In genomic region chr18:9878783-9879242, GRCh38 we compare ENCODE assay signal across 26 cellular contexts. TPM values are rescaled to one million over a fixed set of nuclear protein-coding genes. Genes with fewer than 3 reads are reported as not detected.
"Had no signal": no experiment of that assay in that cellular context is flagged by ENCODE, and none has a peak within 500 bp of the region (broad histone marks: within the 10 kb centered on the region; RNA-seq: fewer than 3 reads in every experiment).

No MANE protein-coding gene starts in this region.

- H3K27me3 ChIP-seq: esophagus squamous epithelium, heart right ventricle, left lung, right atrium auricular region, sigmoid colon, stomach, thyroid gland, vagina had no signal

- ATAC-seq: effector memory CD8-positive, alpha-beta T cell; heart right ventricle; left cardiac atrium; left lung; naive thymus-derived CD8-positive, alpha-beta T cell; stimulated activated effector memory CD8-positive, alpha-beta T cell treated with anti-CD3 and anti-CD28 coated beads, Interleukin-12 subunit alpha, Interleukin-12 subunit beta, amount 100 ng/mL, for 72 hours had no signal

- H3K4me3 ChIP-seq: esophagus squamous epithelium, heart right ventricle, left lung, prostate gland, right atrium auricular region, sigmoid colon, stomach, thyroid gland, vagina had no signal

- H3K27ac ChIP-seq: esophagus squamous epithelium, heart right ventricle, left lung, prostate gland, right atrium auricular region, sigmoid colon, stomach, thyroid gland, vagina had no signal

- H3K4me3 Mint-ChIP-seq: effector memory CD8-positive, alpha-beta T cell; naive thymus-derived CD8-positive, alpha-beta T cell; nephron progenitor cell; stimulated activated effector memory CD8-positive, alpha-beta T cell treated with anti-CD3 and anti-CD28 coated beads, Interleukin-12 subunit alpha, Interleukin-12 subunit beta, amount 100 ng/mL, for 72 hours had no signal

- H3K9me3 Mint-ChIP-seq: effector memory CD8-positive, alpha-beta T cell; naive thymus-derived CD8-positive, alpha-beta T cell; nephron progenitor cell; stimulated activated effector memory CD8-positive, alpha-beta T cell treated with anti-CD3 and anti-CD28 coated beads, Interleukin-12 subunit alpha, Interleukin-12 subunit beta, amount 100 ng/mL, for 72 hours had no signal

- FAIRE-seq: endometrium had no signal

- DNase-seq: effector memory CD8-positive, alpha-beta T cell; esophagus squamous epithelium; foreskin melanocyte; glutamatergic neuron; heart right ventricle; hippocampal formation; left cardiac atrium; left lung; naive thymus-derived CD8-positive, alpha-beta T cell; nephron progenitor cell; nucleus accumbens; sigmoid colon; stimulated activated CD4-positive, alpha-beta T cell treated with anti-CD3 and anti-CD28 coated beads, Interleukin-2, amount 100 ng/mL, for 24 hours; stimulated activated CD4-positive, alpha-beta T cell treated with anti-CD3 and anti-CD28 coated beads, Interleukin-4, amount 100 ng/mL, for 24 hours; stimulated activated naive CD4-positive, alpha-beta T cell treated with Interleukin-2 at 50 U/mL for 16 hours; stomach; thyroid gland; trophoblast cell had no signal

- H3K36me3 ChIP-seq: esophagus squamous epithelium, heart right ventricle, left lung, prostate gland, right atrium auricular region, sigmoid colon, stomach, thyroid gland, vagina had no signal

- H3K9me3 ChIP-seq: esophagus squamous epithelium, heart right ventricle, left lung, prostate gland, right atrium auricular region, sigmoid colon, stomach, thyroid gland, vagina had no signal

- H3K36me3 Mint-ChIP-seq: naive thymus-derived CD8-positive, alpha-beta T cell; stimulated activated effector memory CD8-positive, alpha-beta T cell treated with anti-CD3 and anti-CD28 coated beads, Interleukin-12 subunit alpha, Interleukin-12 subunit beta, amount 100 ng/mL, for 72 hours had no signal

- H3K27ac Mint-ChIP-seq: effector memory CD8-positive, alpha-beta T cell; naive thymus-derived CD8-positive, alpha-beta T cell; nephron progenitor cell; stimulated activated effector memory CD8-positive, alpha-beta T cell treated with anti-CD3 and anti-CD28 coated beads, Interleukin-12 subunit alpha, Interleukin-12 subunit beta, amount 100 ng/mL, for 72 hours had no signal

- H3K4me1 Mint-ChIP-seq: naive thymus-derived CD8-positive, alpha-beta T cell had no signal

- H3K4me1 ChIP-seq: prostate gland had no signal

RNA-seq across cellular contexts. Expression of gene TXNDC2, which starts 7.0 kb away (rescaled TPM):
- total RNA-seq: kidney epithelial cell; myocyte; naive thymus-derived CD8-positive, alpha-beta T cell; right atrium auricular region; sigmoid colon; skeletal muscle tissue; thyroid gland had no signal
- polyA plus RNA-seq: naive thymus-derived CD8-positive, alpha-beta T cell; stomach had no signal
